8 cellular contexts compared by ENCODE assay signal in genomic region chr1:2544875-2545638, GRCh38. TPM values are rescaled to one million over a fixed set of nuclear protein-coding genes. Genes with fewer than 3 reads are reported as not detected.
DNase-seq lines count a peak whose midpoint lies in the region; ATAC-seq and TF ChIP-seq lines count a peak whose summit lies in the region.
"Had no signal": no experiment of that assay in that cellular context is flagged by ENCODE, and none has a peak within 500 bp of the region (broad histone marks: within the 10 kb centered on the region; RNA-seq: fewer than 3 reads in every experiment).

No MANE protein-coding gene starts in this region.

- no peak overlapping the region for H4K5ac ChIP-seq in IMR-90 (ENCODE audit: low read depth, low read length)

- no peak for TF ChIP-seq POLR2A in IMR-90 (IDR thresholded peaks at IDR 0.05; ENCODE audit: low read depth, low read length)

- no TSS peak for BruUV-seq in IMR-90 (replicated peaks; lab: Mats Ljungman, UMichigan)

- H3K9me3 ChIP-seq in IMR-90 (ENCODE audit: control insufficient read depth, insufficient read depth, low read length) (no peaks in the 10 kb centered on the region), SJCRH30 (replicated peaks) (no peaks in the 10 kb centered on the region), right cardiac atrium (ENCODE audit: control insufficient read depth, low read length) (no peaks in the 10 kb centered on the region)
- H3K9me3 ChIP-seq: SK-N-SH had no signal

- no peak overlapping the region for H2BK20ac ChIP-seq in IMR-90 (ENCODE audit: low read depth, low read length)

- no peak overlapping the region for H3K23ac ChIP-seq in IMR-90 (ENCODE audit: low read depth, low read length)

- H3K56ac ChIP-seq in IMR-90 (ENCODE audit: extremely low read depth, insufficient read depth, low read length): no peak overlapping the region

- H3K36me3 ChIP-seq in IMR-90 (ENCODE audit: control insufficient read depth, insufficient read depth, low read length) (no peaks in the 10 kb centered on the region), SJCRH30 (no peaks in the 10 kb centered on the region)

- H3K4me2 ChIP-seq in IMR-90 (ENCODE audit: low read depth, low read length): no peak overlapping the region
- H3K4me2 ChIP-seq: SK-N-SH had no signal

- no peak overlapping the region for H4K91ac ChIP-seq in IMR-90 (ENCODE audit: insufficient read depth, low read depth, low read length)

- H2BK15ac ChIP-seq in IMR-90 (ENCODE audit: low read depth, low read length): no peak overlapping the region

- CTCF ChIA-PET in IMR-90 (lab: Yijun Ruan, JAX): no interaction called here

- H3K27me3 ChIP-seq in IMR-90 (ENCODE audit: control insufficient read depth, insufficient read depth, low read length) (peaks cover 2% of the 10 kb centered on the region; the same call in 1 of the 2 replicates), SJCRH30 (peaks cover 23% of the 10 kb centered on the region; the same call in 1 of the 2 replicates), right cardiac atrium (ENCODE audit: control insufficient read depth, insufficient read depth) (no peaks in the 10 kb centered on the region)

- H4K20me1 ChIP-seq in IMR-90 (ENCODE audit: insufficient read depth, low read length): 0 out of 2 replicates have a peak, but pooled peaks cover 3% of the 10 kb centered on the region

- ATAC-seq in IMR-90 (ENCODE audit: low read depth): no peak
- ATAC-seq in right cardiac atrium: no peak

- no peak for TF ChIP-seq RAD21 in IMR-90 (IDR thresholded peaks at IDR 0.05; ENCODE audit: low read length)

- H3K4me3 ChIP-seq in IMR-90 (ENCODE audit: insufficient read depth, low read depth, low read length): no peak overlapping the region
- H3K4me3 ChIP-seq in SJCRH30: no peak overlapping the region
- H3K4me3 ChIP-seq in right cardiac atrium (ENCODE audit: low read length): no peak overlapping the region

- H3K4ac ChIP-seq in IMR-90 (ENCODE audit: low read depth, low read length): no peak overlapping the region

- H3K18ac ChIP-seq in IMR-90 (ENCODE audit: low read depth, low read length): no peak overlapping the region

- no peak overlapping the region for H2AFZ ChIP-seq in IMR-90 (replicated peaks; ENCODE audit: low read length, poor library complexity)

- no peak overlapping the region for H4K8ac ChIP-seq in IMR-90 (ENCODE audit: low read depth in 2 of 2, low read length in 2 of 2)

- no peak overlapping the region for H2BK120ac ChIP-seq in IMR-90 (ENCODE audit: low read depth, low read length)

- in situ Hi-C loops in IMR-90 (cut with MboI; ENCODE audit: low sequenced_read_pairs): loop anchor here (5.0 to 25.0 kb wide), 2 partner anchors 133 to 358 kb away; partner anchors contain the start of genes FAAP20 and PEX10

- 30% methylated on average over 3 of the region's 19 CpGs; no CpG with 5 or more reads in 1 of the 2 experiments for WGBS in IMR-90 (ENCODE audit: extremely low coverage in 2 of 2, insufficient read length in 1 of 2), 2 experiments
- WGBS in right cardiac atrium: 47% methylated on average over 19 of the region's 19 CpGs

- H3K4me1 ChIP-seq in IMR-90 (ENCODE audit: control insufficient read depth, insufficient read depth, low read length): peaks cover 10% of the 10 kb centered on the region
- peaks cover 30% of the 10 kb centered on the region for H3K4me1 ChIP-seq in SJCRH30
- peaks cover 9% of the 10 kb centered on the region for H3K4me1 ChIP-seq in right cardiac atrium (ENCODE audit: control insufficient read depth, insufficient read depth, low read length)

- H2AK9ac ChIP-seq in IMR-90 (replicated peaks; ENCODE audit: low read depth, low read length, poor library complexity): peak overlapping the region; percentile 76

- TF ChIP-seq CTCF in IMR-90 (conservative IDR thresholded peaks at IDR 0.05; ENCODE audit: low read depth, low read length): no peak

- peaks cover 0 to 10% of the 10 kb centered on the region in 2 experiments; a peak in 1 of 4 replicates for H3K79me1 ChIP-seq in IMR-90 (ENCODE audit: low read depth in 1 of 2, low read length in 2 of 2)

- H3K9me1 ChIP-seq in IMR-90 (ENCODE audit: insufficient read depth, low read length): no peaks in the 10 kb centered on the region

- H3K9ac ChIP-seq in IMR-90 (ENCODE audit: low read depth, low read length): no peak overlapping the region
- H3K9ac ChIP-seq: SK-N-SH had no signal

- H2AK5ac ChIP-seq in IMR-90 (ENCODE audit: low read depth, low read length): no peak overlapping the region; the same call in 1 of the 2 replicates

- dilution Hi-C loops in IMR-90 (cut with HindIII; ENCODE audit: low sequenced_read_pairs, unreplicated experiment): no loop called here

- no peak for DNase-seq in IMR-90
- DNase-seq in SJCRH30: peak; percentile 67 to 82
- DNase-seq in right cardiac atrium: peak in 2 of 3 donors; percentile 74 to 75
- DNase-seq in substantia nigra (lab: John Stamatoyannopoulos, UW): peak in 13 of 49 donors; percentile 23 to 58 (median 39)
- no peak for DNase-seq in NCI-H1694 treated with DMSO at 0.1 percent for 48 hours (lab: John Stamatoyannopoulos, UW)
- DNase-seq in effector CD4-positive, alpha-beta T cell: no peak
- no peak for DNase-seq in DMS 273 (lab: John Stamatoyannopoulos, UW; ENCODE audit: unreplicated experiment)

- intact Hi-C loops in IMR-90 (cut with micrococcal nuclease) (loop anchor here (5.0 kb wide), 1 partner anchor 113 kb away; no protein-coding TSS in a partner anchor), right cardiac atrium (cut with DNase I) (loop anchor here in 2 of 4 donors (5.0 kb wide), 2 partner anchors 128 to 133 kb away; partner anchors contain the start of gene PEX10 (in 1 of the 2))

- POLR2A ChIA-PET in IMR-90 (lab: Charles Lee; ENCODE audit: unreplicated experiment): no interaction called here

- H3K27ac ChIP-seq in IMR-90 (ENCODE audit: insufficient read depth, low read length) (no peak overlapping the region), SJCRH30 (peak overlapping the region; percentile 30), right cardiac atrium (ENCODE audit: low read length) (peak overlapping the region; percentile 45), substantia nigra (ENCODE audit: low read depth, low read length, poor library complexity, severe bottlenecking) (peak overlapping the region; percentile 53)

- H2BK5ac ChIP-seq in IMR-90 (ENCODE audit: low read depth, low read length, poor library complexity, severe bottlenecking): no peak overlapping the region

- H3K14ac ChIP-seq in IMR-90 (replicated peaks; ENCODE audit: low read depth, low read length): no peak overlapping the region; the same call in 1 of the 2 replicates

TF ChIP-seq in IMR-90, 13 proteins besides CTCF, POLR2A, EP300 and RAD21:
- no peak for TF ChIP-seq USF2 (IDR thresholded peaks at IDR 0.05; ENCODE audit: low read depth, low read length)
- TF ChIP-seq RCOR1 (IDR thresholded peaks at IDR 0.05; ENCODE audit: insufficient replicate concordance, low read length): no peak
- no peak for TF ChIP-seq SMC3 (IDR thresholded peaks at IDR 0.05; ENCODE audit: low read depth, low read length)
- TF ChIP-seq FOS (IDR thresholded peaks at IDR 0.05; ENCODE audit: low read depth, low read length): no peak
- TF ChIP-seq RFX5 (IDR thresholded peaks at IDR 0.05; ENCODE audit: low read depth, low read length): no peak
- TF ChIP-seq CEBPB (IDR thresholded peaks at IDR 0.05; ENCODE audit: low read depth, low read length): no peak
- TF ChIP-seq MAFK (IDR thresholded peaks at IDR 0.05; ENCODE audit: low read depth, low read length): no peak

RNA-seq across cellular contexts. Expression of gene TNFRSF14, which starts 11.1 kb away (rescaled TPM):
- total RNA-seq in IMR-90 (2012; rRNA removed) (1.3 and 1.7 TPM in 2 replicates), right cardiac atrium (10 to 100 TPM; 17.6 to 25.5 (median 21.8) TPM)
- polyA plus RNA-seq in IMR-90 (2012; rRNA removed) (4.2 and 4.6 TPM in 2 replicates), right cardiac atrium (27.6 TPM)
- polyA plus RNA-seq in IMR-90 (2012; cell fraction: cytosol; rRNA removed): 3.1 and 5.7 TPM in 2 replicates
- polyA plus RNA-seq in IMR-90 (2012; cell fraction: nucleus; rRNA removed; ENCODE audit: low replicate concordance): 32.3 and 65.2 TPM in 2 replicates
- total RNA-seq in SJCRH30 (2014; rRNA removed; shearing (Covaris generic)): 0.51 TPM in 1 of 2 replicates, not detected in the other

RNA-seq across cellular contexts. Expression of gene HES5, which starts 15.0 kb away (rescaled TPM):
- not detected in 2 replicates for total RNA-seq in IMR-90 (2012; rRNA removed)
- not detected in 2 replicates for polyA plus RNA-seq in IMR-90 (2012; rRNA removed)
- 0.08 TPM in 1 of 2 replicates, not detected in the other for polyA plus RNA-seq in IMR-90 (2012; cell fraction: cytosol; rRNA removed)
- 0.22 and 0.33 TPM in 2 replicates for polyA plus RNA-seq in IMR-90 (2012; cell fraction: nucleus; rRNA removed; ENCODE audit: low replicate concordance)
- total RNA-seq in SJCRH30 (2014; rRNA removed; shearing (Covaris generic)): not detected in 2 replicates
- 1 to 10 TPM in 2 of 4 donors, under 1 TPM in 2; 0.61 to 1.8 (median 1.2) TPM for total RNA-seq in right cardiac atrium
- 0.52 TPM for polyA plus RNA-seq in right cardiac atrium

RNA-seq across cellular contexts. Expression of gene PANK4, which starts 18.7 kb away (rescaled TPM):
- total RNA-seq in IMR-90 (2012; rRNA removed) (14.0 and 15.3 TPM in 2 replicates), right cardiac atrium (10 to 100 TPM; 35.2 to 51.3 (median 45.1) TPM)
- polyA plus RNA-seq in IMR-90 (2012; rRNA removed) (18.5 and 23.3 TPM in 2 replicates), right cardiac atrium (38.7 TPM)
- 18.5 and 21.4 TPM in 2 replicates for polyA plus RNA-seq in IMR-90 (2012; cell fraction: cytosol; rRNA removed)
- 113 and 229 TPM in 2 replicates for polyA plus RNA-seq in IMR-90 (2012; cell fraction: nucleus; rRNA removed; ENCODE audit: low replicate concordance)
- total RNA-seq in SJCRH30 (2014; rRNA removed; shearing (Covaris generic)): 42.1 and 48.8 TPM in 2 replicates

RNA-seq across cellular contexts. Expression of gene PRXL2B, which starts 41.5 kb away (rescaled TPM):
- total RNA-seq in IMR-90 (2012; rRNA removed) (8.1 and 10.9 TPM in 2 replicates), right cardiac atrium (10 to 100 TPM in 2 of 4 donors, 1 to 10 TPM in 2; 8.0 to 11.8 (median 10.4) TPM)
- polyA plus RNA-seq in IMR-90 (2012; rRNA removed) (22.3 and 23.0 TPM in 2 replicates), right cardiac atrium (9.3 TPM)
- 23.1 and 35.9 TPM in 2 replicates for polyA plus RNA-seq in IMR-90 (2012; cell fraction: cytosol; rRNA removed)
- 23.6 and 41.8 TPM in 2 replicates for polyA plus RNA-seq in IMR-90 (2012; cell fraction: nucleus; rRNA removed; ENCODE audit: low replicate concordance)
- total RNA-seq in SJCRH30 (2014; rRNA removed; shearing (Covaris generic)): 21.3 and 22.5 TPM in 2 replicates

Comparison
In these comparisons a context has a peak if more than half of its experiments do, and no peak if none do; other contexts are left out.
1. DNase-seq: peak in SJCRH30 (2 of 2) and right cardiac atrium (2 of 3); none in IMR-90 (single experiment), NCI-H1694 treated with DMSO at 0.1 percent for 48 hours (single experiment), effector CD4-positive, alpha-beta T cell (single experiment) and DMS 273 (single experiment).